ENCODE assay signal across 1 cellular context in genomic region chr1:207751790-207752455, GRCh38.
A peak's percentile ranks its signal among the peaks of the same experiment; 100 is the strongest.
TF ChIP-seq lines count a peak whose summit lies in the region.

Gene CD46, plus strand, starts transcription at chr1:207752054. Its CDS starts 159 bp downstream, at chr1:207752213.

TF ChIP-seq in WTC11, 78 proteins besides CTCF, POLR2A, EP300 and RAD21 (continued from another document and continues in another):
- TF ChIP-seq IRF1 (CRISPR knock-in tag; IDR thresholded peaks at IDR 0.05) (peak; percentile 12; the same call in 1 of the 2 replicates), NFE2L1 (CRISPR knock-in tag; IDR thresholded peaks at IDR 0.05) (peak; percentile 29; the same call in 1 of the 2 replicates), ZNF512 (CRISPR knock-in tag; IDR thresholded peaks at IDR 0.05; ENCODE audit: borderline replicate concordance) (no peak), CBFB (CRISPR knock-in tag; IDR thresholded peaks at IDR 0.05; ENCODE audit: low read depth) (no peak), ZMAT4 (CRISPR knock-in tag; IDR thresholded peaks at IDR 0.05) (no peak), ETV6 (CRISPR knock-in tag; IDR thresholded peaks at IDR 0.05) (peak; percentile 42; the same call in 1 of the 2 replicates), USF2 (CRISPR knock-in tag; IDR thresholded peaks at IDR 0.05) (peak; percentile 92), MLX (CRISPR knock-in tag; IDR thresholded peaks at IDR 0.05) (no peak), USF1 (CRISPR knock-in tag; IDR thresholded peaks at IDR 0.05) (peak; percentile 94), FOXJ3 (CRISPR knock-in tag; IDR thresholded peaks at IDR 0.05; ENCODE audit: borderline replicate concordance) (no peak), PREB (CRISPR knock-in tag; IDR thresholded peaks at IDR 0.05; ENCODE audit: borderline replicate concordance) (no peak), ZNF121 (CRISPR knock-in tag; IDR thresholded peaks at IDR 0.05) (no peak), NFATC4 (CRISPR knock-in tag; IDR thresholded peaks at IDR 0.05) (no peak), ZNF532 (CRISPR knock-in tag; IDR thresholded peaks at IDR 0.05; ENCODE audit: borderline replicate concordance) (no peak), MYBL2 (CRISPR knock-in tag; IDR thresholded peaks at IDR 0.05) (0 out of 2 replicates have a peak, but pooled peaks have one; percentile 51), ZNF281 (CRISPR knock-in tag; IDR thresholded peaks at IDR 0.05) (no peak), SMAD3 (CRISPR knock-in tag; IDR thresholded peaks at IDR 0.05; ENCODE audit: borderline replicate concordance) (no peak), JAZF1 (CRISPR knock-in tag; IDR thresholded peaks at IDR 0.05) (no peak), KAT7 (CRISPR knock-in tag; IDR thresholded peaks at IDR 0.05; ENCODE audit: borderline replicate concordance) (0 out of 2 replicates have a peak, but pooled peaks have one; percentile 54), SP1 (CRISPR knock-in tag; conservative IDR thresholded peaks at IDR 0.05) (peak; percentile 96), ARID4B (CRISPR knock-in tag; IDR thresholded peaks at IDR 0.05; ENCODE audit: borderline replicate concordance) (0 out of 2 replicates have a peak, but pooled peaks have one; percentile 30), AR (CRISPR knock-in tag; IDR thresholded peaks at IDR 0.05) (no peak), TEAD1 (CRISPR knock-in tag; IDR thresholded peaks at IDR 0.05) (0 out of 2 replicates have a peak, but pooled peaks have one; percentile 19), E2F5 (CRISPR knock-in tag; IDR thresholded peaks at IDR 0.05) (no peak), HMGXB4 (CRISPR knock-in tag; IDR thresholded peaks at IDR 0.05) (no peak), FOXP1 (CRISPR knock-in tag; IDR thresholded peaks at IDR 0.05; ENCODE audit: borderline replicate concordance) (peak; percentile 56; the same call in 1 of the 2 replicates)
